In the genomic region with DNA sequence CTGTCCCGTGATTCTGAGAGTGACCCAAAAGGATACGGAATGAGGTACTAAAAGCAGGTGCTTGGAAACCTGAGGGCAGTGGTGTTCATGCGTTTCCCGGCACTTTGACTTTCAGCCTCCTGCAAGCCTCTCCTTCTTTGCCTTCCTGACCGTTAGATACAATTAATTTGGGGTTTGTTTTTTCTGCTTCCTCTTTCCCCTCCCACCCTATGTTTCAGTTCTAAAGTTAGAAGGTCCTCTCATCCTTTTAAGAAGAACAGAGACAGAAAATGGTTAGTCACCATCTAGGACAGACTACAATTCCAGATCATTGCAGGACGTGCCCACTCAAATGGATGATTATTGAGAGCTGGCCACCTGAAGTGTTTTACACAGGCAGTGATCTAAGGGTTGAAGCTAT, we compare ENCODE assay signal across 23 cellular contexts. TPM values are rescaled to one million over a fixed set of nuclear protein-coding genes. Genes with fewer than 3 reads are reported as not detected.
DNase-seq lines count a peak whose midpoint lies in the region; ATAC-seq, FAIRE-seq and TF ChIP-seq lines count a peak whose summit lies in the region.
"Had no signal": no experiment of that assay in that cellular context is flagged by ENCODE, and none has a peak within 500 bp of the region (broad histone marks: within the 10 kb centered on the region; RNA-seq: fewer than 3 reads in every experiment).

No MANE protein-coding gene starts in this region.

- no peak for TF ChIP-seq POLR2A in lower leg skin (IDR thresholded peaks at IDR 0.05)

- FAIRE-seq in GM19239 (lab: Jason Lieb, UNC): peak; percentile 97

- no peak overlapping the region for H3K4me3 ChIP-seq in lower leg skin (ENCODE audit: low read depth, poor library complexity, severe bottlenecking)
- H3K4me3 ChIP-seq: heart right ventricle, MG63 had no signal

- ATAC-seq in SK-N-SH treated with all-trans-retinoic acid at 6 μM for 48 hours (no peak), HG03469 (IDR thresholded peaks at IDR 0.05; ENCODE audit: unreplicated experiment) (no peak)
- ATAC-seq: activated CD8-positive, alpha-beta T cell treated with anti-CD3 and anti-CD28 coated beads for 36 hours; activated T-cell treated with anti-CD3 and anti-CD28 coated beads, Interleukin-2, amount 50 U/mL, for 4 hours; CD8-positive, alpha-beta T cell; right cardiac atrium; WTC11 had no signal

- intact Hi-C loops in lower leg skin (cut with DNase I; ENCODE audit: low total_unique reads): no loop called here

- TF ChIP-seq CTCF in lower leg skin (IDR thresholded peaks at IDR 0.05): no peak

- DNase-seq in CD1c-positive myeloid dendritic cell (ENCODE audit: extremely low spot score) (peak; percentile 93), GM19239 (ENCODE audit: insufficient read length, low spot score) (peak; percentile 40), NOMO-1 (lab: John Stamatoyannopoulos, UW; ENCODE audit: unreplicated experiment in 2 of 2) (peak; percentile 74 to 76), germinal center (ENCODE audit: low spot score) (peak; percentile 13), lower leg skin (ENCODE audit: low spot score in 2 of 2) (no peak), ecto neural progenitor cell (ENCODE audit: low spot score) (no peak)
- DNase-seq: activated CD8-positive, alpha-beta T cell treated with anti-CD3 and anti-CD28 coated beads for 36 hours; activated T-cell treated with anti-CD3 and anti-CD28 coated beads, Interleukin-2, amount 50 U/mL, for 4 hours; CD8-positive, alpha-beta T cell; endodermal cell; H9; heart right ventricle; MG63; NCI-H1930; NCI-H446 treated with DMSO at 0.1 percent for 48 hours; OCI-M1; right cardiac atrium; SHP77 treated with DMSO at 0.1 percent for 48 hours; T-helper 2 cell had no signal

- WGBS in lower leg skin, 2 donors: 72 to 83% methylated on average over 6 of the region's 6 CpGs

TF ChIP-seq in SK-N-SH treated with all-trans-retinoic acid at 6 μM for 48 hours, 23 proteins besides CTCF, POLR2A, EP300 and RAD21:
- TF ChIP-seq OSR1 (CRISPR knock-in tag; IDR thresholded peaks at IDR 0.05) (no peak), ZC3H10 (CRISPR knock-in tag; IDR thresholded peaks at IDR 0.05) (no peak), TOX (CRISPR knock-in tag; IDR thresholded peaks at IDR 0.05; ENCODE audit: borderline replicate concordance) (no peak), ZFP30 (CRISPR knock-in tag; IDR thresholded peaks at IDR 0.05) (no peak), ARNTL (CRISPR knock-in tag; IDR thresholded peaks at IDR 0.05; ENCODE audit: borderline replicate concordance, low read depth) (no peak), PPARA (CRISPR knock-in tag; IDR thresholded peaks at IDR 0.05; ENCODE audit: borderline replicate concordance) (no peak), ZFP3 (CRISPR knock-in tag; IDR thresholded peaks at IDR 0.05) (no peak), BACH2 (CRISPR knock-in tag; IDR thresholded peaks at IDR 0.05; ENCODE audit: borderline replicate concordance) (no peak), GLIS3 (CRISPR knock-in tag; IDR thresholded peaks at IDR 0.05) (no peak)
- TF ChIP-seq, protein P1, sequence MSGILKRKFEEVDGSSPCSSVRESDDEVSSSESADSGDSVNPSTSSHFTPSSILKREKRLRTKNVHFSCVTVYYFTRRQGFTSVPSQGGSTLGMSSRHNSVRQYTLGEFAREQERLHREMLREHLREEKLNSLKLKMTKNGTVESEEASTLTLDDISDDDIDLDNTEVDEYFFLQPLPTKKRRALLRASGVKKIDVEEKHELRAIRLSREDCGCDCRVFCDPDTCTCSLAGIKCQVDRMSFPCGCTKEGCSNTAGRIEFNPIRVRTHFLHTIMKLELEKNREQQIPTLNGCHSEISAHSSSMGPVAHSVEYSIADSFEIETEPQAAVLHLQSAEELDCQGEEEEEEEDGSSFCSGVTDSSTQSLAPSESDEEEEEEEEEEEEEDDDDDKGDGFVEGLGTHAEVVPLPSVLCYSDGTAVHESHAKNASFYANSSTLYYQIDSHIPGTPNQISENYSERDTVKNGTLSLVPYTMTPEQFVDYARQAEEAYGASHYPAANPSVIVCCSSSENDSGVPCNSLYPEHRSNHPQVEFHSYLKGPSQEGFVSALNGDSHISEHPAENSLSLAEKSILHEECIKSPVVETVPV (CRISPR knock-in tag; IDR thresholded peaks at IDR 0.05): no peak
- TF ChIP-seq, protein P2, sequence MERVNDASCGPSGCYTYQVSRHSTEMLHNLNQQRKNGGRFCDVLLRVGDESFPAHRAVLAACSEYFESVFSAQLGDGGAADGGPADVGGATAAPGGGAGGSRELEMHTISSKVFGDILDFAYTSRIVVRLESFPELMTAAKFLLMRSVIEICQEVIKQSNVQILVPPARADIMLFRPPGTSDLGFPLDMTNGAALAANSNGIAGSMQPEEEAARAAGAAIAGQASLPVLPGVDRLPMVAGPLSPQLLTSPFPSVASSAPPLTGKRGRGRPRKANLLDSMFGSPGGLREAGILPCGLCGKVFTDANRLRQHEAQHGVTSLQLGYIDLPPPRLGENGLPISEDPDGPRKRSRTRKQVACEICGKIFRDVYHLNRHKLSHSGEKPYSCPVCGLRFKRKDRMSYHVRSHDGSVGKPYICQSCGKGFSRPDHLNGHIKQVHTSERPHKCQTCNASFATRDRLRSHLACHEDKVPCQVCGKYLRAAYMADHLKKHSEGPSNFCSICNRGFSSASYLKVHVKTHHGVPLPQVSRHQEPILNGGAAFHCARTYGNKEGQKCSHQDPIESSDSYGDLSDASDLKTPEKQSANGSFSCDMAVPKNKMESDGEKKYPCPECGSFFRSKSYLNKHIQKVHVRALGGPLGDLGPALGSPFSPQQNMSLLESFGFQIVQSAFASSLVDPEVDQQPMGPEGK (CRISPR knock-in tag; IDR thresholded peaks at IDR 0.05; ENCODE audit: borderline replicate concordance): no peak
TF ChIP-seq in SK-N-SH treated with all-trans-retinoic acid at 6 μM for 48 hours: peak in this region for 0.

RNA-seq across cellular contexts. Expression of a gene that starts 1.8 kb away (rescaled TPM):
- 1 to 10 TPM in 1 of 4 donors, under 1 TPM in 3; 0.15 to 1.6 (median 0.78) TPM for total RNA-seq in lower leg skin
- total RNA-seq: activated CD8-positive, alpha-beta T cell treated with anti-CD3 and anti-CD28 coated beads for 36 hours; endodermal cell; H9; WTC11 had no signal

RNA-seq across cellular contexts. Expression of a gene that starts 30.7 kb away (rescaled TPM):
- total RNA-seq in lower leg skin: under 1 TPM; 0.10 to 0.69 (median 0.50) TPM
- total RNA-seq: endodermal cell, H9, osteoblast, WTC11 had no signal

Comparison
In these comparisons a context has a peak if more than half of its experiments do, and no peak if none do; other contexts are left out.
1. DNase-seq: peak in CD1c-positive myeloid dendritic cell (single experiment), GM19239 (single experiment), NOMO-1 (2 of 2) and germinal center (single experiment); none in lower leg skin (0 of 2) and ecto neural progenitor cell (single experiment).